ENCODE assay signal across 10 cellular contexts in the genomic region with DNA sequence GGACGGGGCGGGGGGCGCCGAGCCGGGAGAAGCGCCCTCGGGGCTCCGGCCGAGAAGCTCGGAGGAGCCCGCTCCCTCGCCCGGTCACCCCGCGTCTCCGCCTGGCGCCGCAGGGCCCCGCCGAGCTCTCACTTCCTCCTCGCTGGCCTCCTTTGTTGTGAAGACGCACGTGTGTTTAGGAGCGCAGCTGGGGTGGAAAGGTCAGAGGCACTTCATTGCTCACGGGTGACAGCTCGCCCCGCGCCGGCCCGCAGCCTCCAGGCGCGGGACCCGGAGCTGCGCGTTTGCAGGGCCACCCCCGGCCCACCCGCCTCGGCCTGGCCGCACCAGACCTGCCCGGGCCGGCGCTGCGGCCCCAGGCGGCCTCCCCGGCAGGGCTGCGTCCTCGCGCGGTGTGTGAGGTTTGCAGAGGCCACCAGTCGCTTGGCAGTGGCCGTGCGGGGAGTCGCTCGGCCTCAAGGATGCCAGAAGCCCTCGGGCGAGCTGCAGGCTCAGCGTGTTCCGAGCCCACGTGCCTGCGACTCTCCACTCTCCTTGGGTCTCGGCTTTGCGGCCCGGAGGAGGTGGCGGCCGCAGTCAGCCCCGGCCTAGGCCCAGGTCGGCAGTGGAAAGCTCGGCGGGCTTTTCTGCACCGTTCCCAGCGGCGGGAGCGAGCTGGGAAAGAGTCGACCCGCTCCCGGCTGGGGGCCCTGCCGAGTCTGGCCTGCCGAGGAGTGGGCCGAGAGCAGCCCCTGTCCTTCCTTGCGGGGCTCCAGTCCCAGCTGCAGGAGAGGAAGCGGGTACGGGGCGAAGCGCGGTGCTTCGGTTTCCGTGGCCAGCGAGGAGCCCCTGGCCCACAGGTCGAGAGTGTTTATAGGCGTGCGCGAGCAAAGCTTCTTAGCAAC. TPM values are rescaled to one million over a fixed set of nuclear protein-coding genes. Genes with fewer than 3 reads are reported as not detected.
DNase-seq lines count a peak whose midpoint lies in the region; ATAC-seq and TF ChIP-seq lines count a peak whose summit lies in the region.
"Had no signal": no experiment of that assay in that cellular context is flagged by ENCODE, and none has a peak within 500 bp of the region (broad histone marks: within the 10 kb centered on the region; RNA-seq: fewer than 3 reads in every experiment).

No MANE protein-coding gene starts in this region.

- H3K36me3 Mint-ChIP-seq in activated B cell treated with CpG ODN at 0.5 μM for 24 hours (ENCODE audit: low read depth), result peaks cover 3% of the 10 kb centered on the region

- peaks cover 50% of the 10 kb centered on the region for H3K27me3 Mint-ChIP-seq in activated B cell treated with CpG ODN at 0.5 μM for 24 hours

- H3K27me3 ChIP-seq in iPS-20b (ENCODE audit: insufficient read depth, low read length) (peaks cover 99% of the 10 kb centered on the region), gastrocnemius medialis (peaks cover 42 to 78% (median 53%) of the 10 kb centered on the region in 3 donors)

- H3K4me3 Mint-ChIP-seq in activated B cell treated with CpG ODN at 0.5 μM for 24 hours, result no peak overlapping the region
- H3K4me3 Mint-ChIP-seq: activated CD4-positive, alpha-beta memory T cell treated with anti-CD3 and anti-CD28 coated beads, Interleukin-2, amount 10 ng/mL, durations not matched to agents 7 days and 5 days had no signal

- no peak for TF ChIP-seq POLR2A in gastrocnemius medialis (IDR thresholded peaks at IDR 0.05)

- H3K9me3 Mint-ChIP-seq in activated B cell treated with CpG ODN at 0.5 μM for 24 hours, result no peaks in the 10 kb centered on the region
- H3K9me3 Mint-ChIP-seq: activated CD4-positive, alpha-beta memory T cell treated with anti-CD3 and anti-CD28 coated beads, Interleukin-2, amount 10 ng/mL, durations not matched to agents 7 days and 5 days had no signal

- no peak overlapping the region for H3K27ac Mint-ChIP-seq in activated B cell treated with CpG ODN at 0.5 μM for 24 hours
- H3K27ac Mint-ChIP-seq: activated CD4-positive, alpha-beta memory T cell treated with anti-CD3 and anti-CD28 coated beads, Interleukin-2, amount 10 ng/mL, durations not matched to agents 7 days and 5 days had no signal

- no peak overlapping the region for H3K9ac ChIP-seq in iPS-20b (ENCODE audit: low read depth, low read length)

- H3K4me1 ChIP-seq in HEK293 (ENCODE audit: control insufficient read depth, insufficient read depth, low read length) (peaks cover 19% of the 10 kb centered on the region), iPS-20b (ENCODE audit: insufficient read depth, low read length) (no peaks in the 10 kb centered on the region), gastrocnemius medialis (peaks cover 5 to 8% of the 10 kb centered on the region in 2 donors)

- peak; percentile 60 for ATAC-seq in activated B cell treated with CpG ODN at 0.5 μM for 24 hours (ENCODE audit: low read depth)
- no peak for ATAC-seq in gastrocnemius medialis
- no peak for ATAC-seq in GM18868 (IDR thresholded peaks at IDR 0.05; ENCODE audit: unreplicated experiment)
- no peak for ATAC-seq in HG02623 (IDR thresholded peaks at IDR 0.05; ENCODE audit: unreplicated experiment)

- H3K36me3 ChIP-seq in HEK293 (ENCODE audit: control insufficient read depth in 2 of 2, insufficient read depth in 1 of 2, low read length in 2 of 2), result peaks cover 21 to 88% of the 10 kb centered on the region in 2 experiments
- H3K36me3 ChIP-seq in iPS-20b (ENCODE audit: insufficient read depth, low read depth, low read length), result no peaks in the 10 kb centered on the region
- no peaks in the 10 kb centered on the region for H3K36me3 ChIP-seq in gastrocnemius medialis

- H3K4me3 ChIP-seq in HEK293 (ENCODE audit: low read depth, low read length) (no peak overlapping the region), iPS-20b (ENCODE audit: low read length) (peak overlapping the region; percentile 52), gastrocnemius medialis (peak overlapping the region in 2 of 4 donors; percentile 46 to 62)

- POLR2A ChIA-PET in HEK293 (lab: Yijun Ruan, JAX), result interaction anchor here (1.6 to 2.8 kb wide), 3 partner anchors 12 to 72 kb away, joined by 4 to 14 read pairs (median 7); no protein-coding TSS in a partner anchor
- POLR2A ChIA-PET in activated B cell treated with CpG ODN at 0.5 μM for 24 hours (lab: Charles Lee), result interaction anchor here (0.5 to 1.9 kb wide), 3 partner anchors 10 to 124 kb away, joined by 3 to 12 read pairs (median 4); no protein-coding TSS in a partner anchor

- TF ChIP-seq CTCF in HEK293 (tag by site-specific recombination; IDR thresholded peaks at IDR 0.05) (no peak), activated B cell treated with CpG ODN at 0.5 μM for 24 hours (IDR thresholded peaks at IDR 0.05) (no peak), gastrocnemius medialis (IDR thresholded peaks at IDR 0.05 in 4 of 5, conservative IDR thresholded peaks at IDR 0.05 in 1 of 5) (no peak)

- DNase-seq in activated B cell treated with CpG ODN at 0.5 μM for 24 hours (peak; percentile 47), gastrocnemius medialis (no peak), NCI-H526 treated with DMSO at 0.1 percent for 48 hours (lab: John Stamatoyannopoulos, UW) (no peak), T1000 (lab: John Stamatoyannopoulos, UW) (no peak)
- DNase-seq: activated CD4-positive, alpha-beta memory T cell treated with anti-CD3 and anti-CD28 coated beads, Interleukin-2, amount 10 ng/mL, durations not matched to agents 7 days and 5 days; amniotic stem cell had no signal

- CTCF ChIA-PET in HEK293 (lab: Yijun Ruan, JAX) (interaction anchor here (0.8 to 0.9 kb wide), 2 partner anchors 71 to 489 kb away, joined by 3 to 4 read pairs; no protein-coding TSS in a partner anchor), activated B cell treated with CpG ODN at 0.5 μM for 24 hours (lab: Charles Lee) (interaction anchor here (0.7 to 1.9 kb wide), 8 partner anchors 9 to 1135 kb away, joined by 3 to 6 read pairs (median 4); partner anchors contain the start of gene MYLK4)

- intact Hi-C loops in activated B cell treated with CpG ODN at 0.5 μM for 24 hours (cut with micrococcal nuclease), result loop anchor here (1.0 to 2.0 kb wide), 2 partner anchors 9 to 124 kb away; no protein-coding TSS in a partner anchor
- intact Hi-C loops in gastrocnemius medialis (cut with DNase I; ENCODE audit: low total_unique reads), result loop anchor here (5.0 kb wide), 1 partner anchor 1137 kb away; the partner anchor contains the start of gene MYLK4

- H3K4me1 Mint-ChIP-seq in activated B cell treated with CpG ODN at 0.5 μM for 24 hours, result peaks cover 14% of the 10 kb centered on the region

- H3K9me3 ChIP-seq in HEK293 (ENCODE audit: control insufficient read depth, insufficient read depth, low read depth, low read length) (no peaks in the 10 kb centered on the region), iPS-20b (ENCODE audit: insufficient read depth, low read depth, low read length) (peaks cover 8% of the 10 kb centered on the region; the same call in 1 of the 2 replicates), gastrocnemius medialis (no peaks in the 10 kb centered on the region)

- H3K27ac ChIP-seq in HEK293 (ENCODE audit: extremely low read depth, low read depth, low read length) (peak overlapping the region; percentile 100), iPS-20b (ENCODE audit: low read length) (no peak overlapping the region), gastrocnemius medialis (peak overlapping the region in 3 of 4 donors; percentile 9 to 67 (median 60))

- in situ Hi-C loops in gastrocnemius medialis (cut with MboI; ENCODE audit: low sequenced_read_pairs in 4 of 4), result loop anchor here in 1 of 4 donors (25.0 kb wide), 1 partner anchor 497 kb away; no protein-coding TSS in a partner anchor

TF ChIP-seq in HEK293, 187 proteins besides CTCF, POLR2A, EP300 and RAD21 (continues in another document):
- TF ChIP-seq ZNF600 (tag by site-specific recombination; IDR thresholded peaks at IDR 0.05), result peak; percentile 39; the same call in 1 of the 2 replicates
- TF ChIP-seq ZBTB17 (tag by site-specific recombination; IDR thresholded peaks at IDR 0.05), result 0 out of 2 replicates have a peak, but pooled peaks have one; percentile 35
- TF ChIP-seq MZF1 (tag by site-specific recombination; IDR thresholded peaks at IDR 0.05; ENCODE audit: borderline replicate concordance), result no peak
- TF ChIP-seq ZNF629 (tag by site-specific recombination; IDR thresholded peaks at IDR 0.05), result 0 out of 2 replicates have a peak, but pooled peaks have one; percentile 40
- no peak for TF ChIP-seq ZNF202 (tag by site-specific recombination; IDR thresholded peaks at IDR 0.05; ENCODE audit: borderline replicate concordance)
- peak; percentile 23; the same call in 1 of the 2 replicates for TF ChIP-seq ZXDB (tag by site-specific recombination; IDR thresholded peaks at IDR 0.05)
- no peak for TF ChIP-seq ZNF626 (tag by site-specific recombination; IDR thresholded peaks at IDR 0.05)
- peak; percentile 70; the same call in 1 of the 2 replicates for TF ChIP-seq GLIS2 (tag by site-specific recombination; IDR thresholded peaks at IDR 0.05)
- TF ChIP-seq, protein P1, sequence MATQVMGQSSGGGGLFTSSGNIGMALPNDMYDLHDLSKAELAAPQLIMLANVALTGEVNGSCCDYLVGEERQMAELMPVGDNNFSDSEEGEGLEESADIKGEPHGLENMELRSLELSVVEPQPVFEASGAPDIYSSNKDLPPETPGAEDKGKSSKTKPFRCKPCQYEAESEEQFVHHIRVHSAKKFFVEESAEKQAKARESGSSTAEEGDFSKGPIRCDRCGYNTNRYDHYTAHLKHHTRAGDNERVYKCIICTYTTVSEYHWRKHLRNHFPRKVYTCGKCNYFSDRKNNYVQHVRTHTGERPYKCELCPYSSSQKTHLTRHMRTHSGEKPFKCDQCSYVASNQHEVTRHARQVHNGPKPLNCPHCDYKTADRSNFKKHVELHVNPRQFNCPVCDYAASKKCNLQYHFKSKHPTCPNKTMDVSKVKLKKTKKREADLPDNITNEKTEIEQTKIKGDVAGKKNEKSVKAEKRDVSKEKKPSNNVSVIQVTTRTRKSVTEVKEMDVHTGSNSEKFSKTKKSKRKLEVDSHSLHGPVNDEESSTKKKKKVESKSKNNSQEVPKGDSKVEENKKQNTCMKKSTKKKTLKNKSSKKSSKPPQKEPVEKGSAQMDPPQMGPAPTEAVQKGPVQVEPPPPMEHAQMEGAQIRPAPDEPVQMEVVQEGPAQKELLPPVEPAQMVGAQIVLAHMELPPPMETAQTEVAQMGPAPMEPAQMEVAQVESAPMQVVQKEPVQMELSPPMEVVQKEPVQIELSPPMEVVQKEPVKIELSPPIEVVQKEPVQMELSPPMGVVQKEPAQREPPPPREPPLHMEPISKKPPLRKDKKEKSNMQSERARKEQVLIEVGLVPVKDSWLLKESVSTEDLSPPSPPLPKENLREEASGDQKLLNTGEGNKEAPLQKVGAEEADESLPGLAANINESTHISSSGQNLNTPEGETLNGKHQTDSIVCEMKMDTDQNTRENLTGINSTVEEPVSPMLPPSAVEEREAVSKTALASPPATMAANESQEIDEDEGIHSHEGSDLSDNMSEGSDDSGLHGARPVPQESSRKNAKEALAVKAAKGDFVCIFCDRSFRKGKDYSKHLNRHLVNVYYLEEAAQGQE (tag by site-specific recombination; IDR thresholded peaks at IDR 0.05), result 0 out of 2 replicates have a peak, but pooled peaks have one; percentile 11
- no peak for TF ChIP-seq ZNF121 (tag by site-specific recombination; IDR thresholded peaks at IDR 0.05)
- no peak for TF ChIP-seq SP3 (tag by site-specific recombination; IDR thresholded peaks at IDR 0.05)

RNA-seq across cellular contexts. Expression of gene FOXC1, which starts 5.3 kb away (rescaled TPM):
- total RNA-seq in activated B cell treated with CpG ODN at 0.5 μM for 24 hours (1.00 and 1.1 TPM in 2 replicates), gastrocnemius medialis (1 to 10 TPM in 3 of 4 donors, under 1 TPM in 1; 0.92 to 3.9 (median 2.0) TPM)
